9 cellular contexts compared by ENCODE assay signal in the genomic region with DNA sequence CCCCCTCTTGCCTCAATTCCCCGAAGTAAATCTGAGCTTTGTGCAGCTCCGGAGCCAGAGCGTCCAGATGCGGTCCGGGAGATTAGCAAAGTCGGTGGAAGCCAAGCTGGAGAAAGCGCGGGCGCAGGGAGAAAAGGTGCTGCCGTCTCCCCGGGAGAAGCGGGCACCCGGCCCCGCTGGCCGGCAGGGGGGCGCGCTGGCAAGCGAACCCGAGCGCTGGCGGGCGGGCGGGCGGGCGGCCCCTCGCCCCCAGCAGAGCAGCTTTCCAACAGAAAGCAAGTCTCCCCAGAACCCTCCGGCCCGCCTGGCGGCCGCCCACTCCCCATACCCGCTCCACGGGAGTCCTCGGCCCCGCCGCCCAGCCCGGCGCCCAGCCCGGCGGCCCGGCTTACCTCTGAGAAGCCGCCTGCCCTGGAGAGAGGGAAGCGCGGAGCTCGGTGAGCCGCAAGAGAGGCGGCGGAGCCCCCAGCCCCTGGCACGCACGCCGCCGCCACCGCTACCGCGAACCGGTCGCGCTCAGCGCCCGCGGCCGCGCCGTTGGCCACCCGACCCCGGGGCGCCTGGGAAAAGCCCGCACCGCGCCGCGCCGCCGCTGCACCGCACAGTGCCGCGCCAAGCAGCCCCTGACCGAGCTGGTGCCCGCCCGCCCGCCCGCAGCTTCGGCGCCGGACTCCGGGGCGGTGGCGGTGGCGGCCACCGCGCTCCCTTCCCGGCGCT. TPM values are rescaled to one million over a fixed set of nuclear protein-coding genes. Genes with fewer than 3 reads are reported as not detected.
A peak's percentile ranks its signal among the peaks of the same experiment; 100 is the strongest.
DNase-seq lines count a peak whose midpoint lies in the region; ATAC-seq and TF ChIP-seq lines count a peak whose summit lies in the region.
"Had no signal": no experiment of that assay in that cellular context is flagged by ENCODE, and none has a peak within 500 bp of the region (broad histone marks: within the 10 kb centered on the region; RNA-seq: fewer than 3 reads in every experiment).

No MANE protein-coding gene starts in this region.

- intact Hi-C loops in naive thymus-derived CD4-positive, alpha-beta T cell (cut with micrococcal nuclease), result no loop called here

- H3K27me3 ChIP-seq in MM.1S (replicated peaks; ENCODE audit: insufficient read depth, low read length), result peaks cover 35% of the 10 kb centered on the region
- peaks cover 0 to 15% of the 10 kb centered on the region in 2 donors for H3K27me3 ChIP-seq in naive thymus-derived CD4-positive, alpha-beta T cell (ENCODE audit: control insufficient read depth in 2 of 2, insufficient read depth in 2 of 2, low read length in 2 of 2)

- H3K9ac ChIP-seq in MM.1S (ENCODE audit: low read length), result no peak overlapping the region

- H3K9me3 ChIP-seq in MM.1S (replicated peaks; ENCODE audit: insufficient read depth, low read length), result no peaks in the 10 kb centered on the region
- H3K9me3 ChIP-seq in naive thymus-derived CD4-positive, alpha-beta T cell (ENCODE audit: control insufficient read depth in 2 of 3, low read length in 3 of 3), result no peaks in the 10 kb centered on the region

- H3K9me3 Mint-ChIP-seq in activated naive CD4-positive, alpha-beta T cell treated with anti-CD3 and anti-CD28 coated beads, Interleukin-2, amount 10 ng/mL, durations not matched to agents 7 days and 5 days, result no peaks in the 10 kb centered on the region
- peaks cover 0 to 5% (median 0%) of the 10 kb centered on the region in 11 donors for H3K9me3 Mint-ChIP-seq in naive thymus-derived CD4-positive, alpha-beta T cell

- H2AFZ ChIP-seq in MM.1S (ENCODE audit: low read length), result 0 out of 2 replicates have a peak overlapping the region, but pooled peaks have one; percentile 48

- peaks cover 84% of the 10 kb centered on the region for H3K27me3 Mint-ChIP-seq in activated naive CD4-positive, alpha-beta T cell treated with anti-CD3 and anti-CD28 coated beads, Interleukin-2, amount 10 ng/mL, durations not matched to agents 7 days and 5 days
- H3K27me3 Mint-ChIP-seq in naive thymus-derived CD4-positive, alpha-beta T cell, result peaks cover 23 to 71% (median 41%) of the 10 kb centered on the region in 5 donors

- H3K4me2 ChIP-seq in MM.1S (ENCODE audit: low read depth, low read length), result peak overlapping the region; percentile 81

- peaks cover 35% of the 10 kb centered on the region for H3K4me1 Mint-ChIP-seq in activated naive CD4-positive, alpha-beta T cell treated with anti-CD3 and anti-CD28 coated beads, Interleukin-2, amount 10 ng/mL, durations not matched to agents 7 days and 5 days
- peaks cover 4 to 44% (median 27%) of the 10 kb centered on the region in 7 donors for H3K4me1 Mint-ChIP-seq in naive thymus-derived CD4-positive, alpha-beta T cell

- H3K4me3 Mint-ChIP-seq in activated naive CD4-positive, alpha-beta T cell treated with anti-CD3 and anti-CD28 coated beads, Interleukin-2, amount 10 ng/mL, durations not matched to agents 7 days and 5 days, result peak overlapping the region; percentile 56
- H3K4me3 Mint-ChIP-seq in naive thymus-derived CD4-positive, alpha-beta T cell, result peak overlapping the region; percentile 63 to 90 (median 82)

- H3K4me3 ChIP-seq in MM.1S (ENCODE audit: low read length), result peak overlapping the region; percentile 54
- peak overlapping the region; percentile 27 for H3K4me3 ChIP-seq in naive thymus-derived CD4-positive, alpha-beta T cell (ENCODE audit: low read length)

- no peak for DNase-seq in activated naive CD4-positive, alpha-beta T cell treated with anti-CD3 and anti-CD28 coated beads, Interleukin-2, amount 10 ng/mL, durations not matched to agents 7 days and 5 days
- DNase-seq in activated naive CD4-positive, alpha-beta T cell (lab: John Stamatoyannopoulos, UW), result no peak
- no peak for DNase-seq in MM.1S
- peak; percentile 2 for DNase-seq in cerebellar cortex (ENCODE audit: low spot score)
- DNase-seq in naive thymus-derived CD4-positive, alpha-beta T cell, result no peak
- DNase-seq in DMS79 treated with DMSO at 0.1 percent for 48 hours (lab: John Stamatoyannopoulos, UW), result no peak
- no peak for DNase-seq in SK-N-DZ (ENCODE audit: low spot score)

- H3F3A ChIP-seq in MM.1S (ENCODE audit: insufficient read depth, low read length), result no peaks in the 10 kb centered on the region

- no peaks in the 10 kb centered on the region for H3K79me2 ChIP-seq in MM.1S (ENCODE audit: low read length)

- no peaks in the 10 kb centered on the region for H3K9me2 ChIP-seq in MM.1S (replicated peaks; ENCODE audit: insufficient read depth, low read length)

- no peaks in the 10 kb centered on the region for H3K36me3 Mint-ChIP-seq in activated naive CD4-positive, alpha-beta T cell treated with anti-CD3 and anti-CD28 coated beads, Interleukin-2, amount 10 ng/mL, durations not matched to agents 7 days and 5 days
- no peaks in the 10 kb centered on the region for H3K36me3 Mint-ChIP-seq in naive thymus-derived CD4-positive, alpha-beta T cell

- no peaks in the 10 kb centered on the region for H4K20me1 ChIP-seq in MM.1S (ENCODE audit: insufficient read depth, low read length)

- no peak overlapping the region for H3K27ac Mint-ChIP-seq in activated naive CD4-positive, alpha-beta T cell treated with anti-CD3 and anti-CD28 coated beads, Interleukin-2, amount 10 ng/mL, durations not matched to agents 7 days and 5 days
- no peak overlapping the region for H3K27ac Mint-ChIP-seq in naive thymus-derived CD4-positive, alpha-beta T cell

- POLR2A ChIA-PET in naive thymus-derived CD4-positive, alpha-beta T cell (lab: Charles Lee), result interaction anchor here (1.5 kb wide), 1 partner anchor 125 kb away, joined by 5 read pairs; a partner anchor contains a TSS

- peak; percentile 8 for ATAC-seq in naive thymus-derived CD4-positive, alpha-beta T cell
- ATAC-seq in GM18870 (IDR thresholded peaks at IDR 0.05; ENCODE audit: unreplicated experiment), result no peak

- TF ChIP-seq CTCF in MM.1S (IDR thresholded peaks at IDR 0.05; ENCODE audit: low read length), result no peak

- CTCF ChIA-PET in activated naive CD4-positive, alpha-beta T cell treated with anti-CD3 and anti-CD28 coated beads, Interleukin-2, amount 10 ng/mL, durations not matched to agents 7 days and 5 days (lab: Charles Lee), result no interaction called here
- CTCF ChIA-PET in naive thymus-derived CD4-positive, alpha-beta T cell (lab: Charles Lee), result no interaction called here

- no peaks in the 10 kb centered on the region for H3K4me1 ChIP-seq in MM.1S (ENCODE audit: low read length)
- peaks cover 10 to 14% of the 10 kb centered on the region in 2 donors for H3K4me1 ChIP-seq in naive thymus-derived CD4-positive, alpha-beta T cell (ENCODE audit: control insufficient read depth in 2 of 2, insufficient read depth in 2 of 2, low read length in 2 of 2)

- H3K27ac ChIP-seq in MM.1S (ENCODE audit: low read length), result no peak overlapping the region
- H3K27ac ChIP-seq in naive thymus-derived CD4-positive, alpha-beta T cell (ENCODE audit: low read depth, low read length), result no peak overlapping the region
- H3K27ac ChIP-seq: epithelial cell of prostate had no signal

- no peaks in the 10 kb centered on the region for H3K36me3 ChIP-seq in MM.1S (replicated peaks; ENCODE audit: insufficient read depth, low read length)
- no peaks in the 10 kb centered on the region for H3K36me3 ChIP-seq in naive thymus-derived CD4-positive, alpha-beta T cell (ENCODE audit: control insufficient read depth in 2 of 3, insufficient read depth in 3 of 3, low read length in 3 of 3)

RNA-seq across cellular contexts. Expression of a gene that starts 0.5 kb away (rescaled TPM):
- total RNA-seq in naive thymus-derived CD4-positive, alpha-beta T cell, result 1 to 10 TPM in 1 of 5 experiments, not detected in 4; 1.5 TPM
- not detected for polyA plus RNA-seq in naive thymus-derived CD4-positive, alpha-beta T cell
- polyA plus RNA-seq in SK-N-DZ (2014; cell fraction: cytosol; rRNA removed), result 10.4 and 16.1 TPM in 2 replicates
- 10.5 and 17.8 TPM in 2 replicates for polyA plus RNA-seq in SK-N-DZ (2014; cell fraction: nucleus; rRNA removed)

RNA-seq across cellular contexts. Expression of a gene that starts 29.2 kb away (rescaled TPM):
- 1,000 to 10,000 TPM in 4 of 5 experiments, 100 to 1,000 TPM in 1; 939 to 1,615 (median 1,588) TPM for total RNA-seq in naive thymus-derived CD4-positive, alpha-beta T cell
- 1,000 to 10,000 TPM in 1 of 2 donors, 100 to 1,000 TPM in 1; 971 to 1,125 TPM for polyA plus RNA-seq in naive thymus-derived CD4-positive, alpha-beta T cell
- polyA plus RNA-seq in SK-N-DZ (2014; cell fraction: cytosol; rRNA removed), result 1,649 and 1,908 TPM in 2 replicates
- polyA plus RNA-seq in SK-N-DZ (2014; cell fraction: nucleus; rRNA removed), result 821 and 1,107 TPM in 2 replicates
